Comparison of ENCODE assay signal across 21 cellular contexts in the genomic region with DNA sequence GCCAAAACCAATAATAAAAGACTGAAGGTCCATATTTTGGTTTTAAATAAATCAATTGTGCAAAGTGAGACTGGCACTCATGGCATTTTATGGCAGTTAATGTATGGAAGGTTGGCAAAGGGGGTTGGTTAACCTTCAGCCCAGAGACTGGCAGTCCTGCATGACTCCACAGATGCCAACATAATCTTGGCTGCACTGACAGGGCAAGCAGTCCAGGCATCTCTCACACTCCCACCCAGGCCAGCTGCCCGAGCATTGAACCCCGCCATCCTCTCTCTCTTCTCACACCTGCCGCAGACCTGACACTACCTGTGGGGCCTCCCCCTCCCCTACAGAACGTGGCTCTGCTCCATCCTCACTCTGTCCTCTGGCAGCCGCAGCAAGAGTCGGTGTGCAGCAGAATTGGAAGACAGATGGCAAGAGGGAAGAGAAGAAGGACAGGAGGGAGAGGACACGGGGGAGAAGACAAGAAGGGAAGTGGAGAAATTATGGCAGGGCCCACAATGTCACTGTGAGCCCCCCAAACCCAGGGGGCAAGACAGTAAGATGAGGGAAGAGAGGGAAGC. TPM values are rescaled to one million over a fixed set of nuclear protein-coding genes. Genes with fewer than 3 reads are reported as not detected.
A peak's percentile ranks its signal among the peaks of the same experiment; 100 is the strongest.
DNase-seq lines count a peak whose midpoint lies in the region; ATAC-seq and TF ChIP-seq lines count a peak whose summit lies in the region.
"Had no signal": no experiment of that assay in that cellular context is flagged by ENCODE, and none has a peak within 500 bp of the region (broad histone marks: within the 10 kb centered on the region; RNA-seq: fewer than 3 reads in every experiment).

No MANE protein-coding gene starts in this region.

- H3K79me2 ChIP-seq in Karpas-422 (ENCODE audit: low read length) (peaks cover 70% of the 10 kb centered on the region), PC-9 (ENCODE audit: low read depth) (no peaks in the 10 kb centered on the region)

- H3K9me3 ChIP-seq in Karpas-422 (ENCODE audit: low read length), result no peaks in the 10 kb centered on the region
- H3K9me3 ChIP-seq in gastrocnemius medialis, result no peaks in the 10 kb centered on the region
- H3K9me3 ChIP-seq in colonic mucosa, result no peaks in the 10 kb centered on the region
- no peaks in the 10 kb centered on the region for H3K9me3 ChIP-seq in PC-9 (ENCODE audit: insufficient read depth, low read depth)
- H3K9me3 ChIP-seq: prostate gland, thyroid gland had no signal

- ATAC-seq in gastrocnemius medialis (no peak), GM21529 (IDR thresholded peaks at IDR 0.05; ENCODE audit: unreplicated experiment) (no peak)
- ATAC-seq: foreskin keratinocyte had no signal

- CTCF ChIA-PET in PC-9 (lab: Charles Lee), result no interaction called here

- H3K9ac ChIP-seq in Karpas-422 (ENCODE audit: low read length) (peak overlapping the region; percentile 70), colonic mucosa (ENCODE audit: low read depth in 2 of 2, low read length in 2 of 2) (no peak overlapping the region)
- H3K9ac ChIP-seq: BLaER1 treated with 17β-estradiol and CSF1 and Interleukin-3, amounts not matched to agents 10 nM and 100 nM; GM23248 had no signal

- H3K4me3 ChIP-seq in Karpas-422 (ENCODE audit: low read length), result peak overlapping the region; percentile 47; the same call in 1 of the 2 replicates
- H3K4me3 ChIP-seq in dorsolateral prefrontal cortex, result no peak overlapping the region
- H3K4me3 ChIP-seq in gastrocnemius medialis, result no peak overlapping the region
- no peak overlapping the region for H3K4me3 ChIP-seq in colonic mucosa
- H3K4me3 ChIP-seq in PC-9, result no peak overlapping the region
- H3K4me3 ChIP-seq: BLaER1 treated with 17β-estradiol and CSF1 and Interleukin-3, amounts not matched to agents 10 nM and 100 nM; GM23248; prostate gland; thyroid gland had no signal

- H4K20me1 ChIP-seq in Karpas-422 (ENCODE audit: insufficient read depth, low read depth, low read length) (peaks cover 18% of the 10 kb centered on the region; the same call in 1 of the 2 replicates), PC-9 (ENCODE audit: insufficient read depth) (no peaks in the 10 kb centered on the region)

- H3K27me3 ChIP-seq in Karpas-422 (ENCODE audit: low read length), result no peaks in the 10 kb centered on the region
- no peaks in the 10 kb centered on the region for H3K27me3 ChIP-seq in dorsolateral prefrontal cortex
- no peaks in the 10 kb centered on the region for H3K27me3 ChIP-seq in gastrocnemius medialis
- H3K27me3 ChIP-seq in colonic mucosa, result no peaks in the 10 kb centered on the region
- H3K27me3 ChIP-seq in PC-9 (ENCODE audit: insufficient read depth, low read depth), result no peaks in the 10 kb centered on the region
- H3K27me3 ChIP-seq: BLaER1 treated with 17β-estradiol and CSF1 and Interleukin-3, amounts not matched to agents 10 nM and 100 nM; foreskin keratinocyte; thyroid gland had no signal

- H3K4me2 ChIP-seq in Karpas-422 (ENCODE audit: low read depth, low read length, poor library complexity, severe bottlenecking), result peak overlapping the region; percentile 76
- H3K4me2 ChIP-seq in PC-9, result no peak overlapping the region

- no peak for TF ChIP-seq POLR2A in gastrocnemius medialis (IDR thresholded peaks at IDR 0.05)

- H3K9me2 ChIP-seq in Karpas-422 (replicated peaks; ENCODE audit: insufficient read depth, low read length), result no peaks in the 10 kb centered on the region
- no peaks in the 10 kb centered on the region for H3K9me2 ChIP-seq in PC-9 (ENCODE audit: insufficient read depth)

- peaks cover 12% of the 10 kb centered on the region; the same call in 1 of the 2 replicates for H3F3A ChIP-seq in PC-9 (ENCODE audit: insufficient read depth, low read depth)

- H3K36me3 ChIP-seq in Karpas-422 (ENCODE audit: insufficient read depth, low read length) (peaks cover 34% of the 10 kb centered on the region), gastrocnemius medialis (no peaks in the 10 kb centered on the region), colonic mucosa (no peaks in the 10 kb centered on the region), PC-9 (ENCODE audit: low read depth) (no peaks in the 10 kb centered on the region)
- H3K36me3 ChIP-seq: prostate gland, thyroid gland had no signal

- POLR2A ChIA-PET in PC-9 (lab: Charles Lee; ENCODE audit: unreplicated experiment), result no interaction called here

- H3K4me1 ChIP-seq in Karpas-422 (ENCODE audit: low read length), result peaks cover 100% of the 10 kb centered on the region
- H3K4me1 ChIP-seq in gastrocnemius medialis, result peaks cover 66 to 75% of the 10 kb centered on the region in 2 donors
- peaks cover 4% of the 10 kb centered on the region for H3K4me1 ChIP-seq in colonic mucosa
- H3K4me1 ChIP-seq in PC-9 (replicated peaks; ENCODE audit: insufficient read depth), result 0 out of 2 replicates have a peak, but pooled peaks cover 9% of the 10 kb centered on the region

- no TSS peak for BruUV-seq in PC-9 (replicated peaks; lab: Mats Ljungman, UMichigan)

- H3K27ac ChIP-seq in Karpas-422 (ENCODE audit: low read length), result no peak overlapping the region
- peak overlapping the region in 47 of 59 donors; percentile 5 to 98 (median 70) for H3K27ac ChIP-seq in dorsolateral prefrontal cortex
- peak overlapping the region; percentile 9 to 60 (median 42) for H3K27ac ChIP-seq in gastrocnemius medialis
- H3K27ac ChIP-seq in colonic mucosa, result no peak overlapping the region
- no peak overlapping the region for H3K27ac ChIP-seq in PC-9
- H3K27ac ChIP-seq: BLaER1 treated with 17β-estradiol and CSF1 and Interleukin-3, amounts not matched to agents 10 nM and 100 nM; GM23248; prostate gland; thyroid gland had no signal

- H2AFZ ChIP-seq in Karpas-422 (ENCODE audit: low read length) (no peak overlapping the region), PC-9 (no peak overlapping the region)
- H2AFZ ChIP-seq: GM23248 had no signal

- DNase-seq in NCI-H2171 treated with DMSO at 0.1 percent for 48 hours (lab: John Stamatoyannopoulos, UW) (peak; percentile 80), NCI-H2171 (lab: John Stamatoyannopoulos, UW) (no peak), Karpas-422 (no peak), dorsolateral prefrontal cortex (peak in 2 of 10 donors; percentile 24 to 64), gastrocnemius medialis (no peak), colonic mucosa (no peak), PC-9 (no peak)
- DNase-seq: 8988T; activated CD4-positive, alpha-beta T cell treated with anti-CD3 and anti-CD28 coated beads, Interleukin-2, amount 10 ng/mL, durations not matched to agents 7 days and 5 days; activated effector memory CD4-positive, alpha-beta T cell treated with Interleukin-2 at 50 U/mL for 16 hours; DND-41; foreskin keratinocyte; GM23248; Kasumi-1; NCI-H345; SHP77 treated with DMSO at 0.1 percent for 48 hours; T1000; thyroid gland had no signal

- intact Hi-C loops in dorsolateral prefrontal cortex (cut with DNase I) (no loop called here), gastrocnemius medialis (cut with DNase I; ENCODE audit: low total_unique reads) (no loop called here), colonic mucosa (cut with DNase I) (no loop called here), PC-9 (cut with micrococcal nuclease; ENCODE audit: unreplicated experiment) (no loop called here)

- TF ChIP-seq CTCF in dorsolateral prefrontal cortex (IDR thresholded peaks at IDR 0.05 in 54 of 56, conservative IDR thresholded peaks at IDR 0.05 in 2 of 56; ENCODE audit: low read depth in 1 of 56, partially characterized antibody in 56 of 56) (no peak), gastrocnemius medialis (IDR thresholded peaks at IDR 0.05 in 4 of 5, conservative IDR thresholded peaks at IDR 0.05 in 1 of 5) (no peak), colonic mucosa (IDR thresholded peaks at IDR 0.05) (no peak), PC-9 (conservative IDR thresholded peaks at IDR 0.05) (no peak)

- in situ Hi-C loops in gastrocnemius medialis (cut with MboI; ENCODE audit: low sequenced_read_pairs in 4 of 4), result no loop called here

RNA-seq across cellular contexts. Expression of gene ITPKB, which starts 43.7 kb away (rescaled TPM):
- total RNA-seq in Karpas-422 (2014; rRNA removed; shearing (Covaris generic); ENCODE audit: low replicate concordance), result 79.0 and 132 TPM in 2 replicates
- total RNA-seq in dorsolateral prefrontal cortex (100 to 1,000 TPM in 108 of 120 experiments, 10 to 100 TPM in 12; 68.5 to 431 (median 142) TPM), gastrocnemius medialis (10 to 100 TPM in 1 of 4 donors, 1 to 10 TPM in 3; 7.1 to 13.9 (median 7.8) TPM), colonic mucosa (10 to 100 TPM; 11.6 to 16.9 TPM), PC-9 (2021) (12.2 and 13.4 TPM in 2 replicates)

Comparison
In these comparisons a context has a peak if more than half of its experiments do, and no peak if none do; other contexts are left out.
1. H3K27ac ChIP-seq: peak in dorsolateral prefrontal cortex (47 of 59) and gastrocnemius medialis (4 of 4); none in Karpas-422 (single experiment), colonic mucosa (single experiment) and PC-9 (single experiment).